In the genomic region with DNA sequence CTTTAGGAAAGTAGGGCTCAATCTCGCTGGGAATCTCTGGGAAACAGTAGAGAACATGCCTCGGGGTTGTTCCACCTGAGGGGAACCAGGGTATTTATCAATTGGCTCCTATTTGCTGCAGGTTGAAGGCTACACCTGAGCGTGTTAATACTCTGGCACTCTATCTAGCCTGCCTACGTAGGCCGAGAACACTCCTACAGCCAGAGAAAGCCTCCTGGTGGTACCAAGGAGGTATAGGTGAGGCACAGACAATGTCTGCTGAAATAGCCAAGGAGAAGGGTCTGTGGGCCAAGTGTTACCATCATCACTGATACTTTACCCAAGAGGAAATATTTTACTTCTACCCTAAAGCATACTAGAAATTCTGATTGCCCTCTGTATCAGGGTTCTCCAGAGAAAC, we compare ENCODE assay signal across 1 cellular context.
TF ChIP-seq lines count a peak whose summit lies in the region.

No MANE protein-coding gene starts in this region.

TF ChIP-seq in HCT116, 20 proteins besides CTCF, POLR2A, EP300 and RAD21 (continued from another document):
- TF ChIP-seq, protein P1, sequence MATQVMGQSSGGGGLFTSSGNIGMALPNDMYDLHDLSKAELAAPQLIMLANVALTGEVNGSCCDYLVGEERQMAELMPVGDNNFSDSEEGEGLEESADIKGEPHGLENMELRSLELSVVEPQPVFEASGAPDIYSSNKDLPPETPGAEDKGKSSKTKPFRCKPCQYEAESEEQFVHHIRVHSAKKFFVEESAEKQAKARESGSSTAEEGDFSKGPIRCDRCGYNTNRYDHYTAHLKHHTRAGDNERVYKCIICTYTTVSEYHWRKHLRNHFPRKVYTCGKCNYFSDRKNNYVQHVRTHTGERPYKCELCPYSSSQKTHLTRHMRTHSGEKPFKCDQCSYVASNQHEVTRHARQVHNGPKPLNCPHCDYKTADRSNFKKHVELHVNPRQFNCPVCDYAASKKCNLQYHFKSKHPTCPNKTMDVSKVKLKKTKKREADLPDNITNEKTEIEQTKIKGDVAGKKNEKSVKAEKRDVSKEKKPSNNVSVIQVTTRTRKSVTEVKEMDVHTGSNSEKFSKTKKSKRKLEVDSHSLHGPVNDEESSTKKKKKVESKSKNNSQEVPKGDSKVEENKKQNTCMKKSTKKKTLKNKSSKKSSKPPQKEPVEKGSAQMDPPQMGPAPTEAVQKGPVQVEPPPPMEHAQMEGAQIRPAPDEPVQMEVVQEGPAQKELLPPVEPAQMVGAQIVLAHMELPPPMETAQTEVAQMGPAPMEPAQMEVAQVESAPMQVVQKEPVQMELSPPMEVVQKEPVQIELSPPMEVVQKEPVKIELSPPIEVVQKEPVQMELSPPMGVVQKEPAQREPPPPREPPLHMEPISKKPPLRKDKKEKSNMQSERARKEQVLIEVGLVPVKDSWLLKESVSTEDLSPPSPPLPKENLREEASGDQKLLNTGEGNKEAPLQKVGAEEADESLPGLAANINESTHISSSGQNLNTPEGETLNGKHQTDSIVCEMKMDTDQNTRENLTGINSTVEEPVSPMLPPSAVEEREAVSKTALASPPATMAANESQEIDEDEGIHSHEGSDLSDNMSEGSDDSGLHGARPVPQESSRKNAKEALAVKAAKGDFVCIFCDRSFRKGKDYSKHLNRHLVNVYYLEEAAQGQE (IDR thresholded peaks at IDR 0.05; ENCODE audit: low read depth): no peak
- TF ChIP-seq, protein P2, sequence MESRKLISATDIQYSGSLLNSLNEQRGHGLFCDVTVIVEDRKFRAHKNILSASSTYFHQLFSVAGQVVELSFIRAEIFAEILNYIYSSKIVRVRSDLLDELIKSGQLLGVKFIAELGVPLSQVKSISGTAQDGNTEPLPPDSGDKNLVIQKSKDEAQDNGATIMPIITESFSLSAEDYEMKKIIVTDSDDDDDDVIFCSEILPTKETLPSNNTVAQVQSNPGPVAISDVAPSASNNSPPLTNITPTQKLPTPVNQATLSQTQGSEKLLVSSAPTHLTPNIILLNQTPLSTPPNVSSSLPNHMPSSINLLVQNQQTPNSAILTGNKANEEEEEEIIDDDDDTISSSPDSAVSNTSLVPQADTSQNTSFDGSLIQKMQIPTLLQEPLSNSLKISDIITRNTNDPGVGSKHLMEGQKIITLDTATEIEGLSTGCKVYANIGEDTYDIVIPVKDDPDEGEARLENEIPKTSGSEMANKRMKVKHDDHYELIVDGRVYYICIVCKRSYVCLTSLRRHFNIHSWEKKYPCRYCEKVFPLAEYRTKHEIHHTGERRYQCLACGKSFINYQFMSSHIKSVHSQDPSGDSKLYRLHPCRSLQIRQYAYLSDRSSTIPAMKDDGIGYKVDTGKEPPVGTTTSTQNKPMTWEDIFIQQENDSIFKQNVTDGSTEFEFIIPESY (IDR thresholded peaks at IDR 0.05; ENCODE audit: extremely low read depth, insufficient replicate concordance, low read length): no peak
- TF ChIP-seq, protein P3, sequence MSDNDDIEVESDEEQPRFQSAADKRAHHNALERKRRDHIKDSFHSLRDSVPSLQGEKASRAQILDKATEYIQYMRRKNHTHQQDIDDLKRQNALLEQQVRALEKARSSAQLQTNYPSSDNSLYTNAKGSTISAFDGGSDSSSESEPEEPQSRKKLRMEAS (IDR thresholded peaks at IDR 0.05): no peak
